8 cellular contexts compared by ENCODE assay signal in the genomic region with DNA sequence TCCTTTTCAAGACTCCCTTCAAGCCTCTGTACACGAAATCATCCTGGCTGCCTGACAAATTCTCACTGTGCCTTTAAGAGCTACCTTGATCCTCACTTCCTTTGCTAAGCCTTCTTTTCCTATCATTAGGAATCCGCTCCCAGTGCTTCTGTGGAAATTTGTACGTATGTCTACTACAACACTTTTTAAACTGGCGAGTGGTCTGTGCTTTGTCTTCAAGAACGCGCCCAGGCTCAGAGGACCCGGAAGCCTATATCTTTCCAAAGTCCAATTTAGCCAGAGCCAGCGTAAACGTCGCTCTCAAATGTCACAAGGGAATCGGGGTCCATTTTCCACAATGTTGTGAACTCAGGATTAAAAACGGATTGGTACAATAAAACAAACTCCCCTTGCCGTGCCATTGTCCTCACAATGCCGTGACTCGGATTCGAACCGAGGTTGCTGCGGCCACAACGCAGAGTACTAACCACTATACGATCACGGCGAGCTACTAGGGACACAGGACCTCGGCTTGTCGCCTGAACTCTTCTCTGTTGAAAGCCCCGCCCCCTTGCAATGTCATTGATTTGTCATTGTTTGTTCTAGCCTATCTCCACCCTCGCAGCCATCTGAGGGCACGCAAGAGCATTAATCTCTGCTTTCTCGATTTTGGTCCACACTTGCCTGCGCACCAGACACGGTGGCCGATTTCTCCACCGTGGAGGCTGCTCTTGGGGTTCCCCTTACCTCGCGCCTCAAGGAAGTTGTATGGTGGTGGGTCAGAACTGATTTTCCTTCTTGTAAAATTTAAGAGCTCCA. TPM values are rescaled to one million over a fixed set of nuclear protein-coding genes. Genes with fewer than 3 reads are reported as not detected.
DNase-seq lines count a peak whose midpoint lies in the region; ATAC-seq and TF ChIP-seq lines count a peak whose summit lies in the region.

No MANE protein-coding gene starts in this region.

- H3K27me3 Mint-ChIP-seq in activated T-cell treated with anti-CD3 and anti-CD28 coated beads, Interleukin-2, amount 50 U/mL, for 24 hours: no peaks in the 10 kb centered on the region
- H3K27me3 Mint-ChIP-seq in naive thymus-derived CD8-positive, alpha-beta T cell: peaks cover 0 to 4% (median 0%) of the 10 kb centered on the region in 5 donors
- H3K27me3 Mint-ChIP-seq in stimulated activated naive B cell treated with anti-CD40 and anti-IgM and Interleukin-4, amounts not matched to agents 10 μg/mL and 1 μg/mL and 100 μg/mL, for 72 hours: peaks cover 0 to 6% of the 10 kb centered on the region in 2 donors

- no peaks in the 10 kb centered on the region for H3K36me3 ChIP-seq in PC-3 (ENCODE audit: low read depth, low read length)
- H3K36me3 ChIP-seq in fibroblast of lung (ENCODE audit: control insufficient read depth, insufficient read depth, low read length): no peaks in the 10 kb centered on the region

- peak overlapping the region; percentile 89 for H3K9ac ChIP-seq in PC-3 (ENCODE audit: low read length)
- H3K9ac ChIP-seq in fibroblast of lung (ENCODE audit: insufficient read depth, low read length): peak overlapping the region; percentile 71

- no peak for TF ChIP-seq RAD21 in Ishikawa (IDR thresholded peaks at IDR 0.05; ENCODE audit: low read depth)

- no peak overlapping the region for H3K27ac Mint-ChIP-seq in activated T-cell treated with anti-CD3 and anti-CD28 coated beads, Interleukin-2, amount 50 U/mL, for 24 hours
- H3K27ac Mint-ChIP-seq in naive thymus-derived CD8-positive, alpha-beta T cell: no peak overlapping the region
- no peak overlapping the region for H3K27ac Mint-ChIP-seq in stimulated activated naive B cell treated with anti-CD40 and anti-IgM and Interleukin-4, amounts not matched to agents 10 μg/mL and 1 μg/mL and 100 μg/mL, for 72 hours

- H3K9me3 Mint-ChIP-seq in activated T-cell treated with anti-CD3 and anti-CD28 coated beads, Interleukin-2, amount 50 U/mL, for 24 hours: no peaks in the 10 kb centered on the region
- peaks cover 0 to 5% (median 0%) of the 10 kb centered on the region in 9 donors for H3K9me3 Mint-ChIP-seq in naive thymus-derived CD8-positive, alpha-beta T cell
- no peaks in the 10 kb centered on the region for H3K9me3 Mint-ChIP-seq in stimulated activated naive B cell treated with anti-CD40 and anti-IgM and Interleukin-4, amounts not matched to agents 10 μg/mL and 1 μg/mL and 100 μg/mL, for 72 hours

- intact Hi-C loops in PC-3 (cut with micrococcal nuclease): loop anchor here (1.0 to 10.0 kb wide), 3 partner anchors 75 to 255 kb away; a partner anchor contains a TSS

- CTCF ChIA-PET in PC-3 (lab: Charles Lee): interaction anchor here (0.6 to 5.8 kb wide), 4 partner anchors 14 to 82 kb away, joined by 3 to 36 read pairs (median 11); no protein-coding TSS in a partner anchor

- POLR2A ChIA-PET in PC-3 (lab: Charles Lee; ENCODE audit: unreplicated experiment): interaction anchor here (0.6 kb wide), 1 partner anchor 79 kb away, joined by 5 read pairs; no protein-coding TSS in a partner anchor
- POLR2A ChIA-PET in naive thymus-derived CD8-positive, alpha-beta T cell (lab: Charles Lee): interaction anchor here (0.6 to 5.2 kb wide), 24 partner anchors 8 to 772 kb away, joined by 3 to 88 read pairs (median 4); a partner anchor contains a TSS

- H2AFZ ChIP-seq in PC-3 (ENCODE audit: low read length) (peak overlapping the region; percentile 94), fibroblast of lung (ENCODE audit: low read length) (peak overlapping the region; percentile 97)

- peaks cover 23% of the 10 kb centered on the region for H3K4me1 Mint-ChIP-seq in activated T-cell treated with anti-CD3 and anti-CD28 coated beads, Interleukin-2, amount 50 U/mL, for 24 hours (ENCODE audit: low read depth)
- H3K4me1 Mint-ChIP-seq in naive thymus-derived CD8-positive, alpha-beta T cell: peaks cover 4 to 22% (median 18%) of the 10 kb centered on the region in 4 donors
- peaks cover 7 to 17% of the 10 kb centered on the region in 2 donors for H3K4me1 Mint-ChIP-seq in stimulated activated naive B cell treated with anti-CD40 and anti-IgM and Interleukin-4, amounts not matched to agents 10 μg/mL and 1 μg/mL and 100 μg/mL, for 72 hours

- H3F3A ChIP-seq in PC-3 (ENCODE audit: low read length, unreplicated experiment): peaks cover 3% of the 10 kb centered on the region

- TF ChIP-seq CTCF in PC-3 (conservative IDR thresholded peaks at IDR 0.05; ENCODE audit: low read depth, low read length) (no peak), fibroblast of lung (conservative IDR thresholded peaks at IDR 0.05 in 1 of 2, IDR thresholded peaks at IDR 0.05 in 1 of 2; ENCODE audit: low read depth in 1 of 2, low read length in 2 of 2) (no peak)

- DNase-seq in DMS114 treated with DMSO at 0.1 percent for 48 hours (lab: John Stamatoyannopoulos, UW; ENCODE audit: unreplicated experiment): peak; percentile 88
- peak; percentile 97 for DNase-seq in PC-3
- peak; percentile 99 for DNase-seq in activated T-cell treated with anti-CD3 and anti-CD28 coated beads, Interleukin-2, amount 50 U/mL, for 24 hours
- DNase-seq in fibroblast of lung (ENCODE audit: low read depth in 2 of 2): peak; percentile 96
- peak; percentile 80 to 99 (median 98) for DNase-seq in naive thymus-derived CD8-positive, alpha-beta T cell
- DNase-seq in stimulated activated naive B cell treated with anti-CD40 and anti-IgM and Interleukin-4, amounts not matched to agents 10 μg/mL and 1 μg/mL and 100 μg/mL, for 72 hours: peak; percentile 95

- ATAC-seq in GM21529 (IDR thresholded peaks at IDR 0.05; ENCODE audit: unreplicated experiment) (peak; percentile 39), PC-3 (peak; percentile 62)
- ATAC-seq in naive thymus-derived CD8-positive, alpha-beta T cell: peak; percentile 64 to 66
- peak; percentile 66 to 69 for ATAC-seq in stimulated activated naive B cell treated with anti-CD40 and anti-IgM and Interleukin-4, amounts not matched to agents 10 μg/mL and 1 μg/mL and 100 μg/mL, for 72 hours (replicated peaks)

- H3K36me3 Mint-ChIP-seq in activated T-cell treated with anti-CD3 and anti-CD28 coated beads, Interleukin-2, amount 50 U/mL, for 24 hours (ENCODE audit: low read depth): peaks cover 4% of the 10 kb centered on the region
- no peaks in the 10 kb centered on the region for H3K36me3 Mint-ChIP-seq in naive thymus-derived CD8-positive, alpha-beta T cell
- H3K36me3 Mint-ChIP-seq in stimulated activated naive B cell treated with anti-CD40 and anti-IgM and Interleukin-4, amounts not matched to agents 10 μg/mL and 1 μg/mL and 100 μg/mL, for 72 hours: peaks cover 7 to 10% of the 10 kb centered on the region in 2 donors

- no peaks in the 10 kb centered on the region for H3K9me3 ChIP-seq in PC-3 (ENCODE audit: low read length)
- H3K9me3 ChIP-seq in fibroblast of lung (ENCODE audit: control insufficient read depth, insufficient read depth, low read depth, low read length): no peaks in the 10 kb centered on the region

- H3K4me1 ChIP-seq in PC-3 (ENCODE audit: insufficient read depth, low read length) (0 out of 2 replicates have a peak, but pooled peaks cover 4% of the 10 kb centered on the region), fibroblast of lung (ENCODE audit: control insufficient read depth, extremely low read depth, insufficient read depth, low read length) (peaks cover 6% of the 10 kb centered on the region)

- H3K27ac ChIP-seq in PC-3 (ENCODE audit: low read length) (peak overlapping the region; percentile 86), fibroblast of lung (ENCODE audit: insufficient read depth, low read length) (peak overlapping the region; percentile 88)

- no peak overlapping the region for H3K4me3 Mint-ChIP-seq in activated T-cell treated with anti-CD3 and anti-CD28 coated beads, Interleukin-2, amount 50 U/mL, for 24 hours
- H3K4me3 Mint-ChIP-seq in naive thymus-derived CD8-positive, alpha-beta T cell: no peak overlapping the region
- no peak overlapping the region for H3K4me3 Mint-ChIP-seq in stimulated activated naive B cell treated with anti-CD40 and anti-IgM and Interleukin-4, amounts not matched to agents 10 μg/mL and 1 μg/mL and 100 μg/mL, for 72 hours

- H3K9me2 ChIP-seq in PC-3 (replicated peaks; ENCODE audit: low read length): no peaks in the 10 kb centered on the region

- TF ChIP-seq EP300 in Ishikawa (IDR thresholded peaks at IDR 0.05; ENCODE audit: borderline replicate concordance): no peak; the same call in 1 of the 2 replicates

- no peaks in the 10 kb centered on the region for H3K27me3 ChIP-seq in PC-3 (ENCODE audit: low read length)
- H3K27me3 ChIP-seq in fibroblast of lung (ENCODE audit: control insufficient read depth, insufficient read depth, low read length): no peaks in the 10 kb centered on the region

- BruUV-seq in PC-3 (replicated peaks; lab: Mats Ljungman, UMichigan): TSS peak; percentile 100

- peak overlapping the region; percentile 94 for H3K4me2 ChIP-seq in PC-3 (ENCODE audit: low read length)
- peak overlapping the region; percentile 92 for H3K4me2 ChIP-seq in fibroblast of lung (ENCODE audit: extremely low read depth, insufficient read depth, low read length)

- H4K20me1 ChIP-seq in PC-3 (ENCODE audit: low read length) (no peaks in the 10 kb centered on the region), fibroblast of lung (ENCODE audit: control insufficient read depth, extremely low read depth, insufficient read depth, low read length) (no peaks in the 10 kb centered on the region)

- H3K4me3 ChIP-seq in PC-3 (ENCODE audit: low read length) (peak overlapping the region; percentile 92), fibroblast of lung (replicated peaks in 1 of 4; ENCODE audit: control extremely low read depth in 1 of 4, insufficient read depth in 1 of 4, low read depth in 3 of 4, low read length in 4 of 4) (peak overlapping the region; percentile 66 to 91 (median 83))

- no peaks in the 10 kb centered on the region for H3K79me2 ChIP-seq in PC-3 (ENCODE audit: low read length)
- no peaks in the 10 kb centered on the region for H3K79me2 ChIP-seq in fibroblast of lung (ENCODE audit: control insufficient read depth, insufficient read depth, low read length)

TF ChIP-seq in Ishikawa, 13 proteins besides CTCF, POLR2A, EP300 and RAD21 (continues in another document):
- TF ChIP-seq, protein P1, sequence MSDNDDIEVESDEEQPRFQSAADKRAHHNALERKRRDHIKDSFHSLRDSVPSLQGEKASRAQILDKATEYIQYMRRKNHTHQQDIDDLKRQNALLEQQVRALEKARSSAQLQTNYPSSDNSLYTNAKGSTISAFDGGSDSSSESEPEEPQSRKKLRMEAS (IDR thresholded peaks at IDR 0.05): 0 out of 2 replicates have a peak, but pooled peaks have one; percentile 12

RNA-seq across cellular contexts. Expression of a gene that starts 12.4 kb away (rescaled TPM):
- 1.2 and 2.2 TPM in 2 replicates for total RNA-seq in PC-3 (2014; rRNA removed)
- 3.3 and 3.6 TPM in 2 replicates for total RNA-seq in fibroblast of lung
- polyA plus RNA-seq in fibroblast of lung: 0.82 and 0.85 TPM in 2 replicates
- 1.3 and 1.5 TPM in 2 replicates for polyA plus RNA-seq in fibroblast of lung (2012)
- 7.0 TPM in 1 of 2 replicates, not detected in the other for polyA minus RNA-seq in fibroblast of lung (ENCODE audit: low replicate concordance)
- 1 to 10 TPM; 8.1 to 9.7 TPM for total RNA-seq in naive thymus-derived CD8-positive, alpha-beta T cell
- polyA plus RNA-seq in naive thymus-derived CD8-positive, alpha-beta T cell: 1 to 10 TPM; 1.1 to 2.6 (median 1.4) TPM

RNA-seq across cellular contexts. Expression of a gene that starts 51.8 kb away (rescaled TPM):
- total RNA-seq in PC-3 (2014; rRNA removed): not detected in 2 replicates
- total RNA-seq in fibroblast of lung: not detected in 2 replicates
- not detected in 2 replicates for polyA plus RNA-seq in fibroblast of lung
- not detected in 2 replicates for polyA plus RNA-seq in fibroblast of lung (2012)
- not detected in 2 replicates for polyA minus RNA-seq in fibroblast of lung (ENCODE audit: low replicate concordance)
- total RNA-seq in naive thymus-derived CD8-positive, alpha-beta T cell: not detected
- not detected for polyA plus RNA-seq in naive thymus-derived CD8-positive, alpha-beta T cell

Comparison
In these comparisons a context has a peak if more than half of its experiments do, and no peak if none do; other contexts are left out.
1. Peak in every context shown above with its lines: DNase-seq, ATAC-seq, H3K4me3 ChIP-seq and H3K27ac ChIP-seq.